13 cellular contexts compared by ENCODE assay signal in genomic region chr2:71930073-71930681, GRCh38.
DNase-seq lines count a peak whose midpoint lies in the region; ATAC-seq and TF ChIP-seq lines count a peak whose summit lies in the region.
"Had no signal": no experiment of that assay in that cellular context is flagged by ENCODE, and none has a peak within 500 bp of the region (broad histone marks: within the 10 kb centered on the region; RNA-seq: fewer than 3 reads in every experiment).

No MANE protein-coding gene starts in this region.

- intact Hi-C loops in A673 (cut with micrococcal nuclease; ENCODE audit: unreplicated experiment): no loop called here

- TF ChIP-seq CTCF in A673 (conservative IDR thresholded peaks at IDR 0.05; ENCODE audit: low read depth, low read length): no peak

- ATAC-seq in GM21390 (IDR thresholded peaks at IDR 0.05; ENCODE audit: unreplicated experiment) (no peak), HG02588 (IDR thresholded peaks at IDR 0.05; ENCODE audit: unreplicated experiment) (no peak)
- ATAC-seq: effector memory CD8-positive, alpha-beta T cell; naive thymus-derived CD8-positive, alpha-beta T cell had no signal

- no peak overlapping the region for H3K27ac ChIP-seq in A673 (ENCODE audit: low read depth, low read length, poor library complexity, severe bottlenecking)

- no peaks in the 10 kb centered on the region for H3K9me3 ChIP-seq in A673 (ENCODE audit: low read depth, low read length, poor library complexity, severe bottlenecking)

- BruUV-seq in A673 (replicated peaks; lab: Mats Ljungman, UMichigan): no TSS peak

- H3K36me3 ChIP-seq in A673 (ENCODE audit: insufficient read depth, low read length, poor library complexity, severe bottlenecking): no peaks in the 10 kb centered on the region

- CTCF ChIA-PET in A673 (lab: Charles Lee): no interaction called here

- peaks cover 4% of the 10 kb centered on the region for H3K4me1 ChIP-seq in A673 (ENCODE audit: insufficient read depth, low read length, poor library complexity, severe bottlenecking)

- DNase-seq in A673 (ENCODE audit: low spot score): peak; percentile 11
- peak; percentile 20 for DNase-seq in EL
- peak; percentile 14 for DNase-seq in NCI-H2196 (lab: John Stamatoyannopoulos, UW; ENCODE audit: unreplicated experiment)
- peak; percentile 68 for DNase-seq in fibroblast of peridontal ligament (ENCODE audit: extremely low read depth)
- no peak for DNase-seq in NCI-H82 treated with DMSO at 0.1 percent for 48 hours (lab: John Stamatoyannopoulos, UW; ENCODE audit: unreplicated experiment)
- DNase-seq in HK-2 (ENCODE audit: unreplicated experiment): no peak
- DNase-seq: amniotic stem cell; effector memory CD8-positive, alpha-beta T cell; NCI-H526 treated with DMSO at 0.1 percent for 48 hours had no signal

- no peak overlapping the region for H3K4me3 ChIP-seq in A673 (ENCODE audit: low read depth, low read length, poor library complexity, severe bottlenecking)
- H3K4me3 ChIP-seq: skin epidermis had no signal

- H3K27me3 ChIP-seq in A673 (replicated peaks; ENCODE audit: insufficient read depth, low read depth, low read length, poor library complexity): no peaks in the 10 kb centered on the region

- POLR2A ChIA-PET in A673 (lab: Charles Lee; ENCODE audit: low non-redundant PET): no interaction called here

Comparison
In these comparisons a context has a peak if more than half of its experiments do, and no peak if none do; other contexts are left out.
1. DNase-seq: peak in A673 (single experiment), EL (single experiment), NCI-H2196 (single experiment) and fibroblast of peridontal ligament (single experiment); none in NCI-H82 treated with DMSO at 0.1 percent for 48 hours (single experiment) and HK-2 (single experiment).